ENCODE assay signal across 15 cellular contexts in genomic region chr3:105832618-105833017, GRCh38. TPM values are rescaled to one million over a fixed set of nuclear protein-coding genes. Genes with fewer than 3 reads are reported as not detected.
A peak's percentile ranks its signal among the peaks of the same experiment; 100 is the strongest.
DNase-seq lines count a peak whose midpoint lies in the region; ATAC-seq and TF ChIP-seq lines count a peak whose summit lies in the region.
"Had no signal": no experiment of that assay in that cellular context is flagged by ENCODE, and none has a peak within 500 bp of the region (broad histone marks: within the 10 kb centered on the region; RNA-seq: fewer than 3 reads in every experiment).

No MANE protein-coding gene starts in this region.

- H4K20me1 ChIP-seq in OCI-LY1 (ENCODE audit: insufficient read depth, low read length), result no peaks in the 10 kb centered on the region

- H3K9me3 ChIP-seq in OCI-LY1 (ENCODE audit: low read length), result no peaks in the 10 kb centered on the region
- H3K9me3 ChIP-seq: SJSA1, transverse colon had no signal

- peaks cover 8% of the 10 kb centered on the region for H3K36me3 ChIP-seq in OCI-LY1 (ENCODE audit: insufficient read depth, low read length)
- H3K36me3 ChIP-seq: SJSA1, transverse colon had no signal

- H3K27ac Mint-ChIP-seq in activated T-cell treated with anti-CD3 and anti-CD28 coated beads, Interleukin-2, amount 50 U/mL, for 72 hours, result peak overlapping the region; percentile 91
- H3K27ac Mint-ChIP-seq in activated naive CD8-positive, alpha-beta T cell treated with anti-CD3 and anti-CD28 coated beads for 36 hours, result peak overlapping the region; percentile 90
- H3K27ac Mint-ChIP-seq in stimulated activated memory B cell treated with anti-CD40 and anti-IgM and Interleukin-4, amounts not matched to agents 10 μg/mL and 1 μg/mL and 100 μg/mL, for 72 hours, result peak overlapping the region; percentile 47

- H3K27me3 ChIP-seq in OCI-LY1 (ENCODE audit: insufficient read depth, low read length), result no peaks in the 10 kb centered on the region
- H3K27me3 ChIP-seq: SJSA1, transverse colon had no signal

- TF ChIP-seq CTCF in OCI-LY1 (IDR thresholded peaks at IDR 0.05; ENCODE audit: low read length), result no peak

- H3K36me3 Mint-ChIP-seq in activated T-cell treated with anti-CD3 and anti-CD28 coated beads, Interleukin-2, amount 50 U/mL, for 72 hours (ENCODE audit: insufficient read depth in 2 of 2), result peaks cover 28 to 40% of the 10 kb centered on the region in 2 donors
- peaks cover 72% of the 10 kb centered on the region for H3K36me3 Mint-ChIP-seq in activated naive CD8-positive, alpha-beta T cell treated with anti-CD3 and anti-CD28 coated beads for 36 hours
- peaks cover 12% of the 10 kb centered on the region for H3K36me3 Mint-ChIP-seq in stimulated activated memory B cell treated with anti-CD40 and anti-IgM and Interleukin-4, amounts not matched to agents 10 μg/mL and 1 μg/mL and 100 μg/mL, for 72 hours

- peak in 1 of 2 donors; percentile 37 for DNase-seq in activated T-cell treated with anti-CD3 and anti-CD28 coated beads, Interleukin-2, amount 50 U/mL, for 72 hours
- no peak for DNase-seq in activated T-cell treated with anti-CD3 and anti-CD28 coated beads, Interleukin-2, amount 50 U/mL, for 1 hour
- DNase-seq in activated naive CD8-positive, alpha-beta T cell treated with anti-CD3 and anti-CD28 coated beads for 36 hours, result no peak
- DNase-seq in NCI-H510A treated with DMSO at 0.1 percent for 48 hours (lab: John Stamatoyannopoulos, UW), result no peak
- no peak for DNase-seq in effector CD8-positive, alpha-beta T cell (lab: John Stamatoyannopoulos, UW)
- DNase-seq: activated CD4-positive, alpha-beta T cell treated with anti-CD3 and anti-CD28 coated beads for 4 hours; NCI-H1436 treated with DMSO at 0.1 percent for 48 hours; NCI-H2171; PC-9; T1000; transverse colon had no signal

- peak overlapping the region; percentile 16 for H3K4me3 ChIP-seq in OCI-LY1 (ENCODE audit: low read depth, low read length, poor library complexity, severe bottlenecking)
- H3K4me3 ChIP-seq: PC-9, SJSA1, transverse colon had no signal

- H3K4me1 Mint-ChIP-seq in activated T-cell treated with anti-CD3 and anti-CD28 coated beads, Interleukin-2, amount 50 U/mL, for 72 hours (ENCODE audit: low read depth), result peaks cover 94% of the 10 kb centered on the region
- peaks cover 76% of the 10 kb centered on the region for H3K4me1 Mint-ChIP-seq in activated naive CD8-positive, alpha-beta T cell treated with anti-CD3 and anti-CD28 coated beads for 36 hours
- peaks cover 86% of the 10 kb centered on the region for H3K4me1 Mint-ChIP-seq in stimulated activated memory B cell treated with anti-CD40 and anti-IgM and Interleukin-4, amounts not matched to agents 10 μg/mL and 1 μg/mL and 100 μg/mL, for 72 hours

- no peaks in the 10 kb centered on the region for H3K27me3 Mint-ChIP-seq in activated T-cell treated with anti-CD3 and anti-CD28 coated beads, Interleukin-2, amount 50 U/mL, for 72 hours (ENCODE audit: low read depth)
- no peaks in the 10 kb centered on the region for H3K27me3 Mint-ChIP-seq in activated naive CD8-positive, alpha-beta T cell treated with anti-CD3 and anti-CD28 coated beads for 36 hours
- H3K27me3 Mint-ChIP-seq in stimulated activated memory B cell treated with anti-CD40 and anti-IgM and Interleukin-4, amounts not matched to agents 10 μg/mL and 1 μg/mL and 100 μg/mL, for 72 hours, result no peaks in the 10 kb centered on the region

- H3K9me2 ChIP-seq in OCI-LY1 (ENCODE audit: low read depth, low read length), result no peaks in the 10 kb centered on the region

- peak; percentile 56 to 59 for ATAC-seq in activated T-cell treated with anti-CD3 and anti-CD28 coated beads, Interleukin-2, amount 50 U/mL, for 72 hours (replicated peaks in 1 of 2)
- no peak for ATAC-seq in stimulated activated memory B cell treated with anti-CD40 and anti-IgM and Interleukin-4, amounts not matched to agents 10 μg/mL and 1 μg/mL and 100 μg/mL, for 72 hours
- no peak for ATAC-seq in GM21529 (IDR thresholded peaks at IDR 0.05; ENCODE audit: unreplicated experiment)

- H3K4me3 Mint-ChIP-seq in activated T-cell treated with anti-CD3 and anti-CD28 coated beads, Interleukin-2, amount 50 U/mL, for 72 hours, result peak overlapping the region; percentile 65 to 81
- peak overlapping the region; percentile 5 for H3K4me3 Mint-ChIP-seq in activated naive CD8-positive, alpha-beta T cell treated with anti-CD3 and anti-CD28 coated beads for 36 hours
- H3K4me3 Mint-ChIP-seq in stimulated activated memory B cell treated with anti-CD40 and anti-IgM and Interleukin-4, amounts not matched to agents 10 μg/mL and 1 μg/mL and 100 μg/mL, for 72 hours, result no peak overlapping the region

- peaks cover under 1% of the 10 kb centered on the region; the same call in 1 of the 2 replicates for H3F3A ChIP-seq in OCI-LY1 (ENCODE audit: insufficient read depth, low read length)

- H3K79me2 ChIP-seq in OCI-LY1 (ENCODE audit: insufficient read depth, low read length), result no peaks in the 10 kb centered on the region

- peaks cover 98% of the 10 kb centered on the region for H3K4me1 ChIP-seq in OCI-LY1 (ENCODE audit: insufficient read depth, low read length, severe bottlenecking)

- H3K9me3 Mint-ChIP-seq in activated T-cell treated with anti-CD3 and anti-CD28 coated beads, Interleukin-2, amount 50 U/mL, for 72 hours, result no peaks in the 10 kb centered on the region
- H3K9me3 Mint-ChIP-seq in activated naive CD8-positive, alpha-beta T cell treated with anti-CD3 and anti-CD28 coated beads for 36 hours, result peaks cover 11% of the 10 kb centered on the region
- H3K9me3 Mint-ChIP-seq in stimulated activated memory B cell treated with anti-CD40 and anti-IgM and Interleukin-4, amounts not matched to agents 10 μg/mL and 1 μg/mL and 100 μg/mL, for 72 hours, result no peaks in the 10 kb centered on the region

- peak overlapping the region; percentile 43; the same call in 1 of the 2 replicates for H3K4me2 ChIP-seq in OCI-LY1 (ENCODE audit: low read length)
- H3K4me2 ChIP-seq: PC-9 had no signal

- H3K27ac ChIP-seq in OCI-LY1 (ENCODE audit: low read depth, low read length, poor library complexity, severe bottlenecking), result peak overlapping the region; percentile 89
- H3K27ac ChIP-seq: PC-9, SJSA1, transverse colon had no signal

- H2AFZ ChIP-seq in OCI-LY1 (ENCODE audit: low read length), result no peak overlapping the region
- H2AFZ ChIP-seq: PC-9 had no signal

- H3K9ac ChIP-seq in OCI-LY1 (ENCODE audit: low read length), result peak overlapping the region; percentile 3; the same call in 1 of the 2 replicates

RNA-seq across cellular contexts. Expression of gene CBLB, which starts 36.2 kb away (rescaled TPM):
- total RNA-seq in activated T-cell treated with anti-CD3 and anti-CD28 coated beads, Interleukin-2, amount 50 U/mL, for 72 hours, result 100 to 1,000 TPM; 159 to 191 TPM
- total RNA-seq in activated naive CD8-positive, alpha-beta T cell treated with anti-CD3 and anti-CD28 coated beads for 36 hours, result 10 to 100 TPM; 95.1 to 97.3 TPM

Comparison
In these comparisons a context has a peak if more than half of its experiments do, and no peak if none do; other contexts are left out.
1. ATAC-seq: peak in activated T-cell treated with anti-CD3 and anti-CD28 coated beads, Interleukin-2, amount 50 U/mL, for 72 hours (2 of 2); none in stimulated activated memory B cell treated with anti-CD40 and anti-IgM and Interleukin-4, amounts not matched to agents 10 μg/mL and 1 μg/mL and 100 μg/mL, for 72 hours (single experiment) and GM21529 (single experiment).
2. Peak in every context shown above with its lines, with median percentiles within 50 percentile points of each other: H3K27ac Mint-ChIP-seq.